Comparison of ENCODE assay signal across 32 cellular contexts in the genomic region with DNA sequence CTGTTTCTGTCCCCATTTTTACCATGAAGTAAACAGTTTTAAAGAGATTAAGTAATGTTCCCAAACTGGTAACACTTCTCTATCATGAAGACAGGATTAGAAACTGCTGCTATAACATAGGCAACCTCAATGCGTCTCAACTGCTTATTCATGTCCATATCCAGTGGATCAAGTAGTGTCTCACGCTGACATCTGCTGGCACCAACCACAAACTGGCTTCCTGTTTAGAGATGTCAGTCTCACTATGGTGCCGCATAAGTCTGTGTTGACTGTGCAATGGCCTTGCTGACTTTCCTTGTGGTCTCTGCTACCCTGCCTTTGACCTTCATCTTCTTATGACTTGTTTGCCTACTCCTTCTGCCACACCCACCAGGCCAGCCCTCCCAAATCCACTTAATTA.
A peak's percentile ranks its signal among the peaks of the same experiment; 100 is the strongest.
DNase-seq lines count a peak whose midpoint lies in the region; ATAC-seq and TF ChIP-seq lines count a peak whose summit lies in the region.
"Had no signal": no experiment of that assay in that cellular context is flagged by ENCODE, and none has a peak within 500 bp of the region (broad histone marks: within the 10 kb centered on the region; RNA-seq: fewer than 3 reads in every experiment).

No MANE protein-coding gene starts in this region.

- peak; percentile 42 for DNase-seq in NCI-H345 (lab: John Stamatoyannopoulos, UW)
- no peak for DNase-seq in NCI-H345 treated with DMSO at 0.1 percent for 48 hours (lab: John Stamatoyannopoulos, UW; ENCODE audit: unreplicated experiment)
- DNase-seq in NCI-H146 (lab: John Stamatoyannopoulos, UW): peak; percentile 76
- DNase-seq in RPMI8226: peak; percentile 18
- peak; percentile 56 for DNase-seq in testis
- DNase-seq in AG08396 (ENCODE audit: low spot score): no peak
- DNase-seq in Kasumi-1 (lab: John Stamatoyannopoulos, UW): no peak
- DNase-seq: activated CD4-positive, alpha-beta memory T cell treated with anti-CD3 and anti-CD28 coated beads for 36 hours; activated CD4-positive, CD25-positive, alpha-beta regulatory T cell treated with anti-CD3 and anti-CD28 coated beads, Interleukin-2, amount 50 U/mL, for 72 hours; activated CD8-positive, alpha-beta memory T cell treated with anti-CD3 and anti-CD28 coated beads, Interleukin-2, amount 50 U/mL, for 48 hours; activated naive CD4-positive, alpha-beta T cell treated with anti-CD3 and anti-CD28 coated beads, Interleukin-2, amount 50 U/mL, for 16 hours; amygdala; CD8-positive, alpha-beta memory T cell; DMS79 treated with DMSO at 0.1 percent for 48 hours; effector CD4-positive, alpha-beta T cell; glutamatergic neuron; HCEC 1CT; naive thymus-derived CD8-positive, alpha-beta T cell; NCI-H2081 treated with DMSO at 0.1 percent for 48 hours; NCI-H510A treated with DMSO at 0.1 percent for 48 hours; pancreas; stimulated activated CD4-positive, alpha-beta T cell treated with anti-CD3 and anti-CD28 coated beads, Interleukin-2, amount 100 ng/mL, for 24 hours; stomach; T-helper 17 cell; tibial artery had no signal

- no peaks in the 10 kb centered on the region for H3K9me3 ChIP-seq in testis
- H3K9me3 ChIP-seq: A549, pancreas, right atrium auricular region, stomach, tibial artery had no signal

- no peaks in the 10 kb centered on the region for H3K36me3 ChIP-seq in testis (ENCODE audit: low read depth, missing control alignments)
- H3K36me3 ChIP-seq: breast epithelium, pancreas, right atrium auricular region, stomach, tibial artery had no signal

- no peak overlapping the region for H3K4me3 ChIP-seq in testis
- H3K4me3 ChIP-seq: A549, breast epithelium, pancreas, right atrium auricular region, SK-N-MC, stomach, tibial artery had no signal

- ATAC-seq in HG02970 (IDR thresholded peaks at IDR 0.05; ENCODE audit: low FRiP score, unreplicated experiment): no peak
- ATAC-seq: A549; activated T-helper 17 cell treated with anti-CD3 and anti-CD28 coated beads, Interleukin-2, amount 50 U/mL, for 72 hours; naive thymus-derived CD8-positive, alpha-beta T cell; pancreas; T-helper 17 cell had no signal

- no peak for TF ChIP-seq CTCF in testis (IDR thresholded peaks at IDR 0.05)

- H3K27ac ChIP-seq in testis: no peak overlapping the region
- H3K27ac ChIP-seq: A549, breast epithelium, epithelial cell of prostate, pancreas, right atrium auricular region, SK-N-MC, stomach, tibial artery had no signal

- TF ChIP-seq POLR2A in testis (IDR thresholded peaks at IDR 0.05): no peak

- intact Hi-C loops in testis (cut with DNase I; ENCODE audit: low total_unique reads): no loop called here

- 73 to 83% methylated on average over 3 of the region's 3 CpGs for WGBS in testis, 2 donors

- H3K4me1 ChIP-seq in testis: no peaks in the 10 kb centered on the region
- H3K4me1 ChIP-seq: A549, breast epithelium, pancreas, right atrium auricular region, stomach, tibial artery had no signal

- no peaks in the 10 kb centered on the region for H3K27me3 ChIP-seq in testis
- H3K27me3 ChIP-seq: breast epithelium, pancreas, right atrium auricular region, stomach, tibial artery had no signal

Comparison
In these comparisons a context has a peak if more than half of its experiments do, and no peak if none do; other contexts are left out.
1. DNase-seq: peak in NCI-H345 (single experiment), NCI-H146 (single experiment), RPMI8226 (single experiment) and testis (single experiment); none in NCI-H345 treated with DMSO at 0.1 percent for 48 hours (single experiment), AG08396 (single experiment) and Kasumi-1 (0 of 2).